Comparison of ENCODE assay signal across 8 cellular contexts in genomic region chrX:119399772-119400101, GRCh38. TPM values are rescaled to one million over a fixed set of nuclear protein-coding genes. Genes with fewer than 3 reads are reported as not detected.
DNase-seq lines count a peak whose midpoint lies in the region; ATAC-seq and TF ChIP-seq lines count a peak whose summit lies in the region.

No MANE protein-coding gene starts in this region.

- no peaks in the 10 kb centered on the region for H3K9me3 Mint-ChIP-seq in T-helper 1 cell treated with Interleukin-12 subunit alpha and Interleukin-12 subunit beta and Interleukin-4 antibody, amounts not matched to agents 30 μg/mL and 1 μg/mL, for 36 hours
- H3K9me3 Mint-ChIP-seq in natural killer cell = no peaks in the 10 kb centered on the region

- H3K9me3 ChIP-seq in OCI-LY7 (ENCODE audit: low read length) = no peaks in the 10 kb centered on the region

- BruUV-seq in OCI-LY7 (replicated peaks; lab: Mats Ljungman, UMichigan) = no TSS peak

- H4K20me1 ChIP-seq in OCI-LY7 (ENCODE audit: insufficient read depth, low read length) = no peaks in the 10 kb centered on the region

- intact Hi-C loops in OCI-LY7 (cut with micrococcal nuclease; ENCODE audit: unreplicated experiment) = loop anchor here (2.0 kb wide), 1 partner anchor 69 kb away; the partner anchor contains the start of gene SLC25A5
- intact Hi-C loops in natural killer cell (cut with micrococcal nuclease) = no loop called here

- H3K36me3 Mint-ChIP-seq in T-helper 1 cell treated with Interleukin-12 subunit alpha and Interleukin-12 subunit beta and Interleukin-4 antibody, amounts not matched to agents 30 μg/mL and 1 μg/mL, for 36 hours (ENCODE audit: low read depth) = no peaks in the 10 kb centered on the region
- no peaks in the 10 kb centered on the region for H3K36me3 Mint-ChIP-seq in natural killer cell

- H3K27ac Mint-ChIP-seq in T-helper 1 cell treated with Interleukin-12 subunit alpha and Interleukin-12 subunit beta and Interleukin-4 antibody, amounts not matched to agents 30 μg/mL and 1 μg/mL, for 36 hours = no peak overlapping the region
- no peak overlapping the region for H3K27ac Mint-ChIP-seq in natural killer cell

- peak overlapping the region; percentile 31 for H3K27ac ChIP-seq in OCI-LY7 (ENCODE audit: low read depth, low read length, poor library complexity, severe bottlenecking)

- CTCF ChIA-PET in OCI-LY7 (lab: Charles Lee; ENCODE audit: unreplicated experiment) = interaction anchor here (0.6 kb wide), 1 partner anchor 71 kb away, joined by 3 read pairs; no protein-coding TSS in a partner anchor

- peak overlapping the region; percentile 77; the same call in 1 of the 2 replicates for H2AFZ ChIP-seq in OCI-LY7 (ENCODE audit: low read length)

- H3K4me3 ChIP-seq in OCI-LY7 (ENCODE audit: low read depth, low read length, poor library complexity, severe bottlenecking) = peak overlapping the region; percentile 85
- peak overlapping the region; percentile 61 for H3K4me3 ChIP-seq in epithelial cell of esophagus (ENCODE audit: low read length)

- TF ChIP-seq CTCF in OCI-LY7 (conservative IDR thresholded peaks at IDR 0.05; ENCODE audit: low read length) (no peak), epithelial cell of esophagus (IDR thresholded peaks at IDR 0.05; ENCODE audit: insufficient read depth, low read depth, low read length, missing control alignments) (no peak), natural killer cell (IDR thresholded peaks at IDR 0.05) (no peak)

- H3K4me3 Mint-ChIP-seq in T-helper 1 cell treated with Interleukin-12 subunit alpha and Interleukin-12 subunit beta and Interleukin-4 antibody, amounts not matched to agents 30 μg/mL and 1 μg/mL, for 36 hours = peak overlapping the region; percentile 48
- peak overlapping the region; percentile 63 for H3K4me3 Mint-ChIP-seq in natural killer cell

- no peaks in the 10 kb centered on the region for H3K27me3 Mint-ChIP-seq in T-helper 1 cell treated with Interleukin-12 subunit alpha and Interleukin-12 subunit beta and Interleukin-4 antibody, amounts not matched to agents 30 μg/mL and 1 μg/mL, for 36 hours (ENCODE audit: low read depth)
- H3K27me3 Mint-ChIP-seq in natural killer cell (ENCODE audit: low read depth in 2 of 2) = no peaks in the 10 kb centered on the region

- ATAC-seq in natural killer cell (no peak), GM19023 (IDR thresholded peaks at IDR 0.05; ENCODE audit: unreplicated experiment) (no peak)

- H3K36me3 ChIP-seq in OCI-LY7 (ENCODE audit: insufficient read depth, low read length) = no peaks in the 10 kb centered on the region

- peaks cover 19% of the 10 kb centered on the region for H3K4me1 ChIP-seq in OCI-LY7 (ENCODE audit: insufficient read depth, low read length, poor library complexity, severe bottlenecking)

- no peaks in the 10 kb centered on the region for H3K79me2 ChIP-seq in OCI-LY7 (ENCODE audit: insufficient read depth, low read depth, low read length)

- POLR2A ChIA-PET in OCI-LY7 (lab: Charles Lee) = interaction anchor here (0.7 to 1.5 kb wide), 2 partner anchors 27 to 283 kb away, joined by 3 to 4 read pairs; no protein-coding TSS in a partner anchor

- DNase-seq in T-helper 1 cell (no peak), OCI-LY7 (ENCODE audit: low spot score) (no peak), epithelial cell of esophagus (ENCODE audit: low read depth) (no peak), natural killer cell (no peak), NCI-H82 treated with DMSO at 0.1 percent for 48 hours (lab: John Stamatoyannopoulos, UW; ENCODE audit: unreplicated experiment) (no peak)
- DNase-seq in activated CD4-positive, alpha-beta T cell treated with anti-CD3 and anti-CD28 coated beads, Interleukin-2, amount 50 U/mL, for 1 hour = no peak

- H3K4me2 ChIP-seq in OCI-LY7 (ENCODE audit: low read length) = peak overlapping the region; percentile 91

- no peaks in the 10 kb centered on the region for H3K9me2 ChIP-seq in OCI-LY7 (ENCODE audit: insufficient read depth, low read length)

- peaks cover 14% of the 10 kb centered on the region for H3K4me1 Mint-ChIP-seq in T-helper 1 cell treated with Interleukin-12 subunit alpha and Interleukin-12 subunit beta and Interleukin-4 antibody, amounts not matched to agents 30 μg/mL and 1 μg/mL, for 36 hours (ENCODE audit: low read depth)
- H3K4me1 Mint-ChIP-seq in natural killer cell = peaks cover 4 to 24% of the 10 kb centered on the region in 2 donors

RNA-seq across cellular contexts. Expression of gene SLC25A43, which starts 0.6 kb away (rescaled TPM):
- total RNA-seq in OCI-LY7 (2014; rRNA removed; shearing (Covaris generic)) = 10.6 and 13.7 TPM in 2 replicates
- total RNA-seq in OCI-LY7 (2022) = 14.3 and 15.6 TPM in 2 replicates
- total RNA-seq in natural killer cell = 1 to 10 TPM; 5.4 to 7.3 (median 6.4) TPM
